ENCODE assay signal across 9 cellular contexts in genomic region chr22:26588749-26589366, GRCh38. TPM values are rescaled to one million over a fixed set of nuclear protein-coding genes. Genes with fewer than 3 reads are reported as not detected.
DNase-seq lines count a peak whose midpoint lies in the region; ATAC-seq and TF ChIP-seq lines count a peak whose summit lies in the region.
"Had no signal": no experiment of that assay in that cellular context is flagged by ENCODE, and none has a peak within 500 bp of the region (broad histone marks: within the 10 kb centered on the region; RNA-seq: fewer than 3 reads in every experiment).

No MANE protein-coding gene starts in this region.

- POLR2A ChIA-PET in AG04450 (lab: Yijun Ruan, JAX), result interaction anchor here (0.6 to 1.1 kb wide), 4 partner anchors 18 to 77 kb away, joined by 3 to 9 read pairs (median 5); partner anchors contain the start of gene TFIP11

- H3K4me3 ChIP-seq in AG04450 (ENCODE audit: low read depth, low read length), result peak overlapping the region; percentile 80
- peak overlapping the region; percentile 70 to 82 for H3K4me3 ChIP-seq in muscle layer of duodenum (ENCODE audit: low read depth in 1 of 2, low read length in 2 of 2)

- H3K27me3 ChIP-seq in AG04450 (ENCODE audit: control insufficient read depth, insufficient read depth, low read length) (peaks cover 7% of the 10 kb centered on the region), muscle layer of duodenum (ENCODE audit: low read depth, low read length) (no peaks in the 10 kb centered on the region)

- H3K9me3 ChIP-seq in AG04450 (ENCODE audit: control insufficient read depth, insufficient read depth, low read length) (no peaks in the 10 kb centered on the region), KOPT-K1 (ENCODE audit: insufficient read depth, low read length, poor library complexity, severe bottlenecking) (no peaks in the 10 kb centered on the region), muscle layer of duodenum (ENCODE audit: control insufficient read depth in 1 of 2, low read length in 2 of 2) (no peaks in the 10 kb centered on the region)

- ATAC-seq in GM19351 (IDR thresholded peaks at IDR 0.05; ENCODE audit: unreplicated experiment) (no peak), GM21825 (IDR thresholded peaks at IDR 0.05; ENCODE audit: unreplicated experiment) (no peak)

- no peak for DNase-seq in AG04450 (ENCODE audit: low read depth, low spot score)
- peak in 1 of 61 donors; percentile 5 for DNase-seq in caudate nucleus (lab: John Stamatoyannopoulos, UW)
- no peak for DNase-seq in ACHN
- no peak for DNase-seq in KBM-7
- DNase-seq: T1000 had no signal

- no peak for TF ChIP-seq CTCF in AG04450 (IDR thresholded peaks at IDR 0.05; ENCODE audit: low read depth, low read length)

- in situ Hi-C loops in ACHN (cut with HindIII; ENCODE audit: low pct_ligation_motif_present, low pct_unique_long_range_greater_than_20kb, low sequenced_read_pairs), result no loop called here
- in situ Hi-C loops in KBM-7 (cut with MboI; ENCODE audit: low pct_unique_long_range_greater_than_20kb, low sequenced_read_pairs), result no loop called here

- CTCF ChIA-PET in AG04450 (lab: Charles Lee), result no interaction called here

- H3K27ac ChIP-seq in AG04450 (ENCODE audit: low read depth, low read length) (peak overlapping the region; percentile 21), KOPT-K1 (ENCODE audit: low read depth, low read length, poor library complexity, severe bottlenecking) (peak overlapping the region; percentile 75), caudate nucleus (ENCODE audit: low read depth, low read length) (peak overlapping the region; percentile 52), muscle layer of duodenum (ENCODE audit: low read length) (peak overlapping the region; percentile 45)

- H3K36me3 ChIP-seq in KOPT-K1 (ENCODE audit: insufficient read depth, low read length) (peaks cover 14% of the 10 kb centered on the region), muscle layer of duodenum (ENCODE audit: control insufficient read depth in 1 of 2, insufficient read depth in 2 of 2, low read length in 2 of 2) (peaks cover 0 to 3% of the 10 kb centered on the region in 2 donors)

- peaks cover 11 to 21% of the 10 kb centered on the region in 2 donors for H3K4me1 ChIP-seq in muscle layer of duodenum (ENCODE audit: control insufficient read depth in 1 of 2, insufficient read depth in 2 of 2, low read length in 2 of 2)

RNA-seq across cellular contexts. Expression of gene TPST2, which starts 1.1 kb away (rescaled TPM):
- polyA plus RNA-seq in AG04450 (2011; rRNA removed), result 33.6 and 39.3 TPM in 2 replicates
- 24.5 and 39.8 TPM in 2 replicates for polyA minus RNA-seq in AG04450 (2011; rRNA and poly(A)+ RNA removed)

RNA-seq across cellular contexts. Expression of gene CRYBB1, which starts 29.0 kb away (rescaled TPM):
- not detected in 2 replicates for polyA plus RNA-seq in AG04450 (2011; rRNA removed)
- polyA minus RNA-seq in AG04450 (2011; rRNA and poly(A)+ RNA removed), result not detected in 2 replicates

RNA-seq across cellular contexts. Expression of gene CRYBA4, which starts 32.9 kb away (rescaled TPM):
- polyA plus RNA-seq in AG04450 (2011; rRNA removed), result not detected in 2 replicates
- not detected in 2 replicates for polyA minus RNA-seq in AG04450 (2011; rRNA and poly(A)+ RNA removed)

Comparison
In these comparisons a context has a peak if more than half of its experiments do, and no peak if none do; other contexts are left out.
1. H3K27ac ChIP-seq: peak in every context shown above with its lines; median percentile 75 in KOPT-K1; 52 in caudate nucleus; 45 in muscle layer of duodenum; 21 in AG04450.